Comparison of ENCODE assay signal across 26 cellular contexts in the genomic region with DNA sequence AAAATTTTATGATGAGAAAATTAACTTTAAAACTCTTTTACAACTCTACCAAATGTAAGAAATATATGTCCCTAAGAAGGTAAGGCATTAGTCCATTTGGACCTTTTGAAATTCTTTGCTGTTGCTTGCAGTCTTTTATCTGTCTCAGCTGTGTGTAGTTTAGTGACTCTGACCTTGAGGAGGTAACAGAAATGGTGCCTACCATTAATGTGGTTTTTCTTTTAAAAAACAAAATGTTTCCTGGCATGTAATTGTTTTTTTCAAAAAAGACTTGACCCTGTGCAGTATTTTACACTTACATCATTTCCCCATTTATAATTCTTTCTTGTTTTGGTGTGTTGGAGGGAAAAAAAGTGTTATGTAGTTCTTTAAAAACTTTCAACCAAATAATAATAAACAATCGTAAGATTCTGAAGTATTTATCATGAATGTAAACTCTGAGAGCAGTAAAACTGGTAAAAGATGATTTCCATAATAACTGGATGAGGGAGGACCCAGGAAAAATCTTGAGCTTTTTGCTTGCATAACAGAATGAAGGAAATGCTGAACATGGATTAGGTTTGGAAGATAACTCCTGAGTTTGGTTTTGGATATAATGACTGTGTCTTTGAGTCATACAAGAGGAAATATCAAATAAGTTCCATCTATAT.
"Had no signal": no experiment of that assay in that cellular context is flagged by ENCODE, and none has a peak within 500 bp of the region (broad histone marks: within the 10 kb centered on the region; RNA-seq: fewer than 3 reads in every experiment).

No MANE protein-coding gene starts in this region.

- DNase-seq: effector CD8-positive, alpha-beta T cell; endodermal cell; erythroblast; esophagus squamous epithelium; hypothalamus; kidney; left lung; mammary epithelial cell; mesendoderm; naive thymus-derived CD8-positive, alpha-beta T cell; stimulated activated CD4-positive, alpha-beta T cell treated with anti-CD3 and anti-CD28 coated beads, Interleukin-12 subunit alpha, Interleukin-12 subunit beta, amount 100 ng/mL, for 4 hours; stimulated activated CD4-positive, alpha-beta T cell treated with anti-CD3 and anti-CD28 coated beads, Interleukin-1b, Interleukin-23, amount 100 ng/mL, for 48 hours; stimulated activated CD4-positive, alpha-beta T cell treated with anti-CD3 and anti-CD28 coated beads, Interleukin-4, amount 100 ng/mL, for 1 hour; stimulated activated CD8-positive, alpha-beta memory T cell treated with anti-CD3 and anti-CD28 coated beads, Interleukin-4, amount 100 ng/mL, for 48 hours; stimulated activated naive CD4-positive, alpha-beta T cell; stimulated activated naive CD8-positive, alpha-beta T cell treated with anti-CD3 and anti-CD28 coated beads, Interleukin-15, amount 100 ng/mL, for 72 hours; thyroid gland; trophoblast cell had no signal

- H3K9ac ChIP-seq: parathyroid adenoma had no signal

- H3K9me3 ChIP-seq: esophagus squamous epithelium, left lung, neutrophil, prostate gland, right atrium auricular region, thyroid gland, vagina had no signal

- H3K4me1 ChIP-seq: esophagus squamous epithelium, parathyroid adenoma, prostate gland, right atrium auricular region, thyroid gland, vagina had no signal

- H3K79me2 ChIP-seq: parathyroid adenoma had no signal

- H3K4me1 Mint-ChIP-seq: endodermal cell had no signal

- H3K27ac Mint-ChIP-seq: endodermal cell; stimulated activated naive CD8-positive, alpha-beta T cell treated with anti-CD3 and anti-CD28 coated beads, Interleukin-15, amount 100 ng/mL, for 72 hours had no signal

- H3K9me3 Mint-ChIP-seq: endodermal cell, neural crest cell had no signal

- FAIRE-seq: colon, kidney had no signal

- H3K4me3 Mint-ChIP-seq: endodermal cell; neural crest cell; stimulated activated naive CD8-positive, alpha-beta T cell treated with anti-CD3 and anti-CD28 coated beads, Interleukin-15, amount 100 ng/mL, for 72 hours had no signal

- H3K27me3 ChIP-seq: esophagus squamous epithelium, left lung, neutrophil, right atrium auricular region, thyroid gland, vagina had no signal

- H2AFZ ChIP-seq: parathyroid adenoma had no signal

- H3K27ac ChIP-seq: esophagus squamous epithelium, left lung, neutrophil, parathyroid adenoma, prostate gland, right atrium auricular region, thyroid gland, vagina had no signal

- H3K4me2 ChIP-seq: smooth muscle cell had no signal

- H3K4me3 ChIP-seq: esophagus squamous epithelium, left lung, prostate gland, right atrium auricular region, smooth muscle cell, thyroid gland, vagina had no signal

- H3K27me3 Mint-ChIP-seq: naive thymus-derived CD8-positive, alpha-beta T cell; stimulated activated naive CD8-positive, alpha-beta T cell treated with anti-CD3 and anti-CD28 coated beads, Interleukin-15, amount 100 ng/mL, for 72 hours had no signal

- H3K36me3 ChIP-seq: esophagus squamous epithelium, left lung, neutrophil, prostate gland, right atrium auricular region, thyroid gland, vagina had no signal
